8 cellular contexts compared by ENCODE assay signal in genomic region chr7:139095194-139095659, GRCh38.
A peak's percentile ranks its signal among the peaks of the same experiment; 100 is the strongest.
DNase-seq lines count a peak whose midpoint lies in the region; ATAC-seq lines count a peak whose summit lies in the region.

No MANE protein-coding gene starts in this region.

- DNase-seq in SKM-1 treated with dmso at 0.1 percent for 144 hours (lab: John Stamatoyannopoulos, UW; ENCODE audit: unreplicated experiment) (peak; percentile 56), SKM-1 (lab: John Stamatoyannopoulos, UW; ENCODE audit: unreplicated experiment) (no peak), T-helper 9 cell (peak; percentile 70), DMS79 treated with DMSO at 0.1 percent for 48 hours (lab: John Stamatoyannopoulos, UW) (no peak), dedifferentiated amniotic fluid mesenchymal stem cell (ENCODE audit: extremely low spot score) (no peak)
- peak; percentile 96 for DNase-seq in central memory CD4-positive, alpha-beta T cell
- peak; percentile 71 for DNase-seq in stimulated activated CD4-positive, alpha-beta T cell treated with anti-CD3 and anti-CD28 coated beads, Interleukin-1b, Interleukin-23, amount 100 ng/mL, for 48 hours

- peak; percentile 100 for ATAC-seq in HG03354 (IDR thresholded peaks at IDR 0.05; ENCODE audit: poor library complexity, severe bottlenecking, unreplicated experiment)

Comparison
In these comparisons a context has a peak if more than half of its experiments do, and no peak if none do; other contexts are left out.
1. DNase-seq: peak in SKM-1 treated with dmso at 0.1 percent for 144 hours (single experiment), T-helper 9 cell (single experiment), central memory CD4-positive, alpha-beta T cell (single experiment) and stimulated activated CD4-positive, alpha-beta T cell treated with anti-CD3 and anti-CD28 coated beads, Interleukin-1b, Interleukin-23, amount 100 ng/mL, for 48 hours (single experiment); none in SKM-1 (single experiment), DMS79 treated with DMSO at 0.1 percent for 48 hours (single experiment) and dedifferentiated amniotic fluid mesenchymal stem cell (single experiment).